Comparison of ENCODE assay signal across 13 cellular contexts in the genomic region with DNA sequence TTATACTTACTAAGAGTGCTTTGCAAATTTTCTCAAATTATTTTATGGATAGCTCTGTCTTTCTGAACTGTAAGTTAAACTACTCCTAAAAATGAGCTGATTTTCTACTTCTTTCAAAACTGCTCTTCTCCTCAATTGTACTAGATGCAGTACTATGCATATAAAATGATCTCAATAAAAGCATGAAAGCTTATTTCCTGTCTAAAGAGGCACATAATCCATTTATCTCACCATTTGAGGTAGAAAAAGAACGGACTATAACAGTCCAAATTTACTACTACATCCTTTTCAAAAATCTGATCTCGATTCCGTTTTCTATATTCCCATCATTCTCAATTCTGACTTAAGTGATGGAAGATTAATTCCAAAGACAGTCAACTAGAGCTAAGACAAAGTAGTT. TPM values are rescaled to one million over a fixed set of nuclear protein-coding genes. Genes with fewer than 3 reads are reported as not detected.
A peak's percentile ranks its signal among the peaks of the same experiment; 100 is the strongest.
DNase-seq lines count a peak whose midpoint lies in the region; ATAC-seq and TF ChIP-seq lines count a peak whose summit lies in the region.
"Had no signal": no experiment of that assay in that cellular context is flagged by ENCODE, and none has a peak within 500 bp of the region (broad histone marks: within the 10 kb centered on the region; RNA-seq: fewer than 3 reads in every experiment).

No MANE protein-coding gene starts in this region.

- TF ChIP-seq CTCF in HFFc6 (IDR thresholded peaks at IDR 0.05), result no peak
- no peak for TF ChIP-seq CTCF in GM10248 (IDR thresholded peaks at IDR 0.05; ENCODE audit: control extremely low read depth, extremely low read depth, low read depth, missing control alignments)

- H3K27ac Mint-ChIP-seq in activated T-cell treated with anti-CD3 and anti-CD28 coated beads, Interleukin-2, amount 50 U/mL, for 72 hours, result peak overlapping the region; percentile 65
- H3K27ac Mint-ChIP-seq in HFFc6, result peak overlapping the region; percentile 16; the same call in 1 of the 2 replicates
- H3K27ac Mint-ChIP-seq in activated naive CD8-positive, alpha-beta T cell treated with anti-CD3 and anti-CD28 coated beads for 36 hours, result peak overlapping the region; percentile 49
- H3K27ac Mint-ChIP-seq: CD4-positive, alpha-beta memory T cell had no signal

- DNase-seq in activated T-cell treated with anti-CD3 and anti-CD28 coated beads, Interleukin-2, amount 50 U/mL, for 72 hours, result no peak
- DNase-seq in activated T-cell treated with anti-CD3 and anti-CD28 coated beads, Interleukin-2, amount 50 U/mL, for 48 hours, result no peak
- DNase-seq in HFFc6 (no peak), DMS114 treated with DMSO at 0.1 percent for 48 hours (lab: John Stamatoyannopoulos, UW; ENCODE audit: unreplicated experiment) (no peak), GM10248 (ENCODE audit: extremely low spot score) (no peak)
- DNase-seq in activated naive CD8-positive, alpha-beta T cell treated with anti-CD3 and anti-CD28 coated beads for 36 hours, result no peak
- DNase-seq: BE2C; CD4-positive, alpha-beta memory T cell; DMS153; DMS79 treated with DMSO at 0.1 percent for 48 hours; EL; HCEC 1CT had no signal

- no peak for ATAC-seq in activated T-cell treated with anti-CD3 and anti-CD28 coated beads, Interleukin-2, amount 50 U/mL, for 72 hours (replicated peaks in 1 of 2)
- no peak for ATAC-seq in HG03457 (IDR thresholded peaks at IDR 0.05; ENCODE audit: unreplicated experiment)

- POLR2A ChIA-PET in GM10248 (lab: Yijun Ruan, JAX), result no interaction called here

- no peaks in the 10 kb centered on the region for H3K27me3 Mint-ChIP-seq in activated T-cell treated with anti-CD3 and anti-CD28 coated beads, Interleukin-2, amount 50 U/mL, for 72 hours (ENCODE audit: low read depth)
- no peaks in the 10 kb centered on the region; the same call in 1 of the 2 replicates for H3K27me3 Mint-ChIP-seq in HFFc6 (ENCODE audit: insufficient read depth)
- no peaks in the 10 kb centered on the region for H3K27me3 Mint-ChIP-seq in activated naive CD8-positive, alpha-beta T cell treated with anti-CD3 and anti-CD28 coated beads for 36 hours
- H3K27me3 Mint-ChIP-seq: CD4-positive, alpha-beta memory T cell had no signal

- H3K4me1 Mint-ChIP-seq in activated T-cell treated with anti-CD3 and anti-CD28 coated beads, Interleukin-2, amount 50 U/mL, for 72 hours (ENCODE audit: low read depth), result no peaks in the 10 kb centered on the region
- no peaks in the 10 kb centered on the region for H3K4me1 Mint-ChIP-seq in HFFc6 (ENCODE audit: low read depth)
- peaks cover 4% of the 10 kb centered on the region for H3K4me1 Mint-ChIP-seq in activated naive CD8-positive, alpha-beta T cell treated with anti-CD3 and anti-CD28 coated beads for 36 hours

- no peaks in the 10 kb centered on the region for H3K9me3 Mint-ChIP-seq in activated T-cell treated with anti-CD3 and anti-CD28 coated beads, Interleukin-2, amount 50 U/mL, for 72 hours
- H3K9me3 Mint-ChIP-seq in HFFc6, result no peaks in the 10 kb centered on the region
- no peaks in the 10 kb centered on the region for H3K9me3 Mint-ChIP-seq in activated naive CD8-positive, alpha-beta T cell treated with anti-CD3 and anti-CD28 coated beads for 36 hours
- H3K9me3 Mint-ChIP-seq: CD4-positive, alpha-beta memory T cell had no signal

- H3K4me3 Mint-ChIP-seq in activated T-cell treated with anti-CD3 and anti-CD28 coated beads, Interleukin-2, amount 50 U/mL, for 72 hours, result no peak overlapping the region
- no peak overlapping the region for H3K4me3 Mint-ChIP-seq in HFFc6
- H3K4me3 Mint-ChIP-seq in activated naive CD8-positive, alpha-beta T cell treated with anti-CD3 and anti-CD28 coated beads for 36 hours, result no peak overlapping the region
- H3K4me3 Mint-ChIP-seq: CD4-positive, alpha-beta memory T cell had no signal

- CTCF ChIA-PET in GM10248 (lab: Yijun Ruan, JAX), result interaction anchor here (1.8 kb wide), 1 partner anchor 20 kb away, joined by 4 read pairs; no protein-coding TSS in a partner anchor

- H3K36me3 Mint-ChIP-seq in activated T-cell treated with anti-CD3 and anti-CD28 coated beads, Interleukin-2, amount 50 U/mL, for 72 hours (ENCODE audit: insufficient read depth in 2 of 2), result peaks cover 4 to 50% of the 10 kb centered on the region in 2 donors
- H3K36me3 Mint-ChIP-seq in HFFc6 (ENCODE audit: low read depth), result peaks cover 24% of the 10 kb centered on the region
- peaks cover 41% of the 10 kb centered on the region for H3K36me3 Mint-ChIP-seq in activated naive CD8-positive, alpha-beta T cell treated with anti-CD3 and anti-CD28 coated beads for 36 hours

RNA-seq across cellular contexts. Expression of a gene that starts 14.4 kb away (rescaled TPM):
- total RNA-seq in activated T-cell treated with anti-CD3 and anti-CD28 coated beads, Interleukin-2, amount 50 U/mL, for 72 hours, result 10 to 100 TPM; 60.5 to 63.3 TPM
- total RNA-seq in HFFc6 (2021; fragmentation: NEBNext Ultra II Directional; extraction: Animal tissue kit (Norgen Biotek cat#: 25700)), result 100 to 1,000 TPM; 152 to 209 (median 182) TPM
- 100 to 1,000 TPM; 182 to 190 TPM for total RNA-seq in activated naive CD8-positive, alpha-beta T cell treated with anti-CD3 and anti-CD28 coated beads for 36 hours

RNA-seq across cellular contexts. Expression of a gene that starts 14.5 kb away (rescaled TPM):
- total RNA-seq in activated T-cell treated with anti-CD3 and anti-CD28 coated beads, Interleukin-2, amount 50 U/mL, for 72 hours, result 10 to 100 TPM; 18.1 to 18.7 TPM
- 10 to 100 TPM; 10.1 to 13.9 (median 10.7) TPM for total RNA-seq in HFFc6 (2021; fragmentation: NEBNext Ultra II Directional; extraction: Animal tissue kit (Norgen Biotek cat#: 25700))
- 10 to 100 TPM; 18.5 to 22.1 TPM for total RNA-seq in activated naive CD8-positive, alpha-beta T cell treated with anti-CD3 and anti-CD28 coated beads for 36 hours

RNA-seq across cellular contexts. Expression of a gene that starts 38.7 kb away (rescaled TPM):
- total RNA-seq in activated T-cell treated with anti-CD3 and anti-CD28 coated beads, Interleukin-2, amount 50 U/mL, for 72 hours, result 100 to 1,000 TPM; 125 to 142 TPM
- total RNA-seq in HFFc6 (2021; fragmentation: NEBNext Ultra II Directional; extraction: Animal tissue kit (Norgen Biotek cat#: 25700)), result 10 to 100 TPM; 63.5 to 86.4 (median 75.9) TPM
- total RNA-seq in activated naive CD8-positive, alpha-beta T cell treated with anti-CD3 and anti-CD28 coated beads for 36 hours, result 100 to 1,000 TPM; 114 to 117 TPM
